ENCODE assay signal across 19 cellular contexts in genomic region chr18:6751207-6751606, GRCh38. TPM values are rescaled to one million over a fixed set of nuclear protein-coding genes. Genes with fewer than 3 reads are reported as not detected.
DNase-seq lines count a peak whose midpoint lies in the region; ATAC-seq, FAIRE-seq and TF ChIP-seq lines count a peak whose summit lies in the region.
"Had no signal": no experiment of that assay in that cellular context is flagged by ENCODE, and none has a peak within 500 bp of the region (broad histone marks: within the 10 kb centered on the region; RNA-seq: fewer than 3 reads in every experiment).

No MANE protein-coding gene starts in this region.

- H3K27me3 Mint-ChIP-seq in WTC11 (ENCODE audit: low read depth) (no peaks in the 10 kb centered on the region), nephron (ENCODE audit: low read depth) (no peaks in the 10 kb centered on the region)

- H3K9me3 ChIP-seq in endothelial cell of umbilical vein (replicated peaks; ENCODE audit: control insufficient read depth, insufficient read depth, low read length), result no peaks in the 10 kb centered on the region
- H3K9me3 ChIP-seq in transverse colon, result no peaks in the 10 kb centered on the region
- H3K9me3 ChIP-seq: colonic mucosa had no signal

- dilution Hi-C loops in endothelial cell of umbilical vein (cut with MboI; ENCODE audit: extremely low pct_ligation_motif_present, low sequenced_read_pairs), result no loop called here

- H3K36me3 ChIP-seq in endothelial cell of umbilical vein (ENCODE audit: control insufficient read depth in 2 of 2, extremely low read depth in 1 of 2, insufficient read depth in 2 of 2, low read length in 2 of 2) (no peaks in the 10 kb centered on the region), transverse colon (no peaks in the 10 kb centered on the region)
- H3K36me3 ChIP-seq: colonic mucosa had no signal

- H3K27ac Mint-ChIP-seq in WTC11 (peak overlapping the region; percentile 90), nephron (peak overlapping the region; percentile 76 to 96 (median 90))
- H3K27ac Mint-ChIP-seq: activated naive CD4-positive, alpha-beta T cell treated with anti-CD3 and anti-CD28 coated beads, Interleukin-2, amount 50 U/mL, for 72 hours; CD14-positive monocyte had no signal

- TF ChIP-seq POLR2A in endothelial cell of umbilical vein (IDR thresholded peaks at IDR 0.05; ENCODE audit: low read depth, low read length) (no peak), transverse colon (IDR thresholded peaks at IDR 0.05) (no peak)

- no peak overlapping the region for H3K4me3 Mint-ChIP-seq in WTC11
- H3K4me3 Mint-ChIP-seq in nephron, result peak overlapping the region in 2 of 3 experiments; percentile 24 to 50
- H3K4me3 Mint-ChIP-seq: CD14-positive monocyte had no signal

- 64 to 71% methylated on average over 2 of the region's 2 CpGs for WGBS in transverse colon (ENCODE audit: low coverage in 1 of 2), 2 donors

- CTCF ChIA-PET in WTC11 (lab: Charles Lee) (no interaction called here), endothelial cell of umbilical vein (lab: Charles Lee) (interaction anchor here (1.6 kb wide), 1 partner anchor 10 kb away, joined by 9 read pairs; no protein-coding TSS in a partner anchor)

- ATAC-seq in WTC11, result no peak
- ATAC-seq in HG02642 (IDR thresholded peaks at IDR 0.05; ENCODE audit: poor library complexity, unreplicated experiment), result no peak
- ATAC-seq: activated naive CD4-positive, alpha-beta T cell treated with anti-CD3 and anti-CD28 coated beads, Interleukin-2, amount 50 U/mL, for 72 hours had no signal

- no peak for DNase-seq in WTC11 (ENCODE audit: low spot score)
- peak; percentile 70 for DNase-seq in endothelial cell of umbilical vein (ENCODE audit: low read depth, low spot score)
- DNase-seq in transverse colon, result no peak
- no peak for DNase-seq in GF-D8 (lab: John Stamatoyannopoulos, UW)
- no peak for DNase-seq in dedifferentiated amniotic fluid mesenchymal stem cell (ENCODE audit: extremely low spot score)
- DNase-seq: activated CD4-positive, alpha-beta T cell treated with anti-CD3 and anti-CD28 coated beads for 1 hour; activated CD8-positive, alpha-beta memory T cell treated with anti-CD3 and anti-CD28 coated beads for 24 hours; colonic mucosa; foreskin melanocyte; kidney glomerular epithelial cell; NCI-H748 treated with DMSO at 0.1 percent for 48 hours; SHP77; substantia nigra had no signal

- H3K4me3 ChIP-seq in endothelial cell of umbilical vein (replicated peaks in 1 of 3; ENCODE audit: insufficient read depth in 1 of 3, low read depth in 1 of 3, low read length in 3 of 3) (no peak overlapping the region), transverse colon (no peak overlapping the region)
- H3K4me3 ChIP-seq: colonic mucosa had no signal

- H3K27ac ChIP-seq in endothelial cell of umbilical vein (ENCODE audit: insufficient read depth, low read depth, low read length), result no peak overlapping the region
- H3K27ac ChIP-seq in transverse colon, result peak overlapping the region in 3 of 4 donors; percentile 48 to 69 (median 58)
- H3K27ac ChIP-seq: epithelial cell of prostate had no signal

- POLR2A ChIA-PET in WTC11 (lab: Charles Lee), result no interaction called here
- POLR2A ChIA-PET in endothelial cell of umbilical vein (lab: Charles Lee), result no interaction called here

- H3K4me1 ChIP-seq in endothelial cell of umbilical vein (ENCODE audit: control insufficient read depth, extremely low read depth, insufficient read depth, low read length) (peaks cover 23% of the 10 kb centered on the region), transverse colon (peaks cover 0 to 9% (median 2%) of the 10 kb centered on the region in 4 donors)
- H3K4me1 ChIP-seq: colonic mucosa had no signal

- H3K9me1 ChIP-seq in endothelial cell of umbilical vein (replicated peaks; ENCODE audit: control insufficient read depth, extremely low read depth, insufficient read depth, low read length), result no peaks in the 10 kb centered on the region

- no peak for TF ChIP-seq CTCF in WTC11 (IDR thresholded peaks at IDR 0.05)
- TF ChIP-seq CTCF in endothelial cell of umbilical vein (IDR thresholded peaks at IDR 0.05; ENCODE audit: extremely low read depth in 1 of 2, insufficient read depth in 1 of 2, low read depth in 1 of 2, low read length in 2 of 2), result no peak
- no peak for TF ChIP-seq CTCF in nephron (IDR thresholded peaks at IDR 0.05; ENCODE audit: unreplicated experiment in 3 of 3)
- TF ChIP-seq CTCF in transverse colon (IDR thresholded peaks at IDR 0.05), result no peak

- FAIRE-seq in endothelial cell of umbilical vein (lab: Jason Lieb, UNC), result no peak
- FAIRE-seq: G401.6 had no signal

- intact Hi-C loops in endothelial cell of umbilical vein (cut with micrococcal nuclease) (loop anchor here (1.0 kb wide), 1 partner anchor 10 kb away; no protein-coding TSS in a partner anchor), transverse colon (cut with DNase I; ENCODE audit: low total_unique reads) (no loop called here)

- H3K36me3 Mint-ChIP-seq in WTC11 (peaks cover 22% of the 10 kb centered on the region), nephron (ENCODE audit: low read depth) (peaks cover 55% of the 10 kb centered on the region)
- H3K36me3 Mint-ChIP-seq: activated naive CD4-positive, alpha-beta T cell treated with anti-CD3 and anti-CD28 coated beads, Interleukin-2, amount 50 U/mL, for 72 hours; CD14-positive monocyte had no signal

- no peak overlapping the region for H3K9ac ChIP-seq in endothelial cell of umbilical vein (replicated peaks; ENCODE audit: extremely low read depth, insufficient read depth, low read length)

- H3K9me3 Mint-ChIP-seq in WTC11 (peaks cover 22% of the 10 kb centered on the region), nephron (peaks cover 19% of the 10 kb centered on the region)

- in situ Hi-C loops in transverse colon (cut with MboI; ENCODE audit: low pct_ligation_motif_present in 1 of 4, low pct_unique_long_range_greater_than_20kb in 1 of 4, low sequenced_read_pairs in 3 of 4), result no loop called here

- H3K27me3 ChIP-seq in endothelial cell of umbilical vein (ENCODE audit: control insufficient read depth in 2 of 2, insufficient read depth in 2 of 2, low read length in 2 of 2), result no peaks in the 10 kb centered on the region
- H3K27me3 ChIP-seq in transverse colon, result no peaks in the 10 kb centered on the region
- H3K27me3 ChIP-seq: colonic mucosa had no signal

- H3K79me2 ChIP-seq in endothelial cell of umbilical vein (ENCODE audit: control insufficient read depth, insufficient read depth, low read length), result no peaks in the 10 kb centered on the region

- no peak overlapping the region for H3K4me2 ChIP-seq in endothelial cell of umbilical vein (ENCODE audit: insufficient read depth, low read length)

- BruUV-seq in endothelial cell of umbilical vein (replicated peaks; lab: Mats Ljungman, UMichigan), result no TSS peak

- no peak for TF ChIP-seq EP300 in transverse colon (IDR thresholded peaks at IDR 0.05; ENCODE audit: low read depth)

- peaks cover 53% of the 10 kb centered on the region for H3K4me1 Mint-ChIP-seq in WTC11
- peaks cover 68% of the 10 kb centered on the region for H3K4me1 Mint-ChIP-seq in nephron
- H3K4me1 Mint-ChIP-seq: CD14-positive monocyte had no signal

- H2AFZ ChIP-seq in endothelial cell of umbilical vein (ENCODE audit: low read depth, low read length), result no peak overlapping the region

- no peaks in the 10 kb centered on the region for H4K20me1 ChIP-seq in endothelial cell of umbilical vein (replicated peaks; ENCODE audit: control insufficient read depth, extremely low read depth, insufficient read depth, low read length)

TF ChIP-seq in WTC11, 78 proteins besides CTCF, POLR2A, EP300 and RAD21:
- TF ChIP-seq ZNF416 (CRISPR knock-in tag; IDR thresholded peaks at IDR 0.05), result no peak

TF ChIP-seq in endothelial cell of umbilical vein, 7 proteins besides CTCF, POLR2A, EP300 and RAD21:
- no peak for TF ChIP-seq FOS (IDR thresholded peaks at IDR 0.05; ENCODE audit: borderline replicate concordance, insufficient read depth, low read length)
- peak; percentile 53 for TF ChIP-seq JUN (IDR thresholded peaks at IDR 0.05; ENCODE audit: borderline replicate concordance, insufficient read depth, insufficient read length, low read depth)

RNA-seq across cellular contexts. Expression of gene ARHGAP28, which starts 21.7 kb away (rescaled TPM):
- total RNA-seq in WTC11 (2021), result 10.5 to 14.8 TPM (median 10.7 TPM) in 3 replicates
- total RNA-seq in endothelial cell of umbilical vein, result 21.0 and 23.4 TPM in 2 replicates
- polyA plus RNA-seq in endothelial cell of umbilical vein, result 3.3 and 3.8 TPM in 2 replicates
- 4.3 and 4.8 TPM in 2 replicates for polyA plus RNA-seq in endothelial cell of umbilical vein (2011; cell fraction: cytosol; rRNA removed)
- polyA plus RNA-seq in endothelial cell of umbilical vein (2011; cell fraction: nucleus; rRNA removed), result 12.8 and 13.2 TPM in 2 replicates
- 5.2 and 6.0 TPM in 2 replicates for polyA plus RNA-seq in endothelial cell of umbilical vein (2012)
- 19.6 and 20.8 TPM in 2 replicates for polyA minus RNA-seq in endothelial cell of umbilical vein
- polyA minus RNA-seq in endothelial cell of umbilical vein (2011; cell fraction: cytosol; rRNA and poly(A)+ RNA removed), result 0.82 TPM
- 29.8 and 33.6 TPM in 2 replicates for polyA minus RNA-seq in endothelial cell of umbilical vein (2011; cell fraction: nucleus; rRNA and poly(A)+ RNA removed)
- 10 to 100 TPM in 1 of 4 donors, 1 to 10 TPM in 3; 1.1 to 26.3 (median 2.6) TPM for total RNA-seq in transverse colon
- total RNA-seq: activated naive CD4-positive, alpha-beta T cell treated with anti-CD3 and anti-CD28 coated beads, Interleukin-2, amount 50 U/mL, for 72 hours had no signal
- polyA plus RNA-seq: CD14-positive monocyte had no signal
